ENCODE assay signal across 9 cellular contexts in the genomic region with DNA sequence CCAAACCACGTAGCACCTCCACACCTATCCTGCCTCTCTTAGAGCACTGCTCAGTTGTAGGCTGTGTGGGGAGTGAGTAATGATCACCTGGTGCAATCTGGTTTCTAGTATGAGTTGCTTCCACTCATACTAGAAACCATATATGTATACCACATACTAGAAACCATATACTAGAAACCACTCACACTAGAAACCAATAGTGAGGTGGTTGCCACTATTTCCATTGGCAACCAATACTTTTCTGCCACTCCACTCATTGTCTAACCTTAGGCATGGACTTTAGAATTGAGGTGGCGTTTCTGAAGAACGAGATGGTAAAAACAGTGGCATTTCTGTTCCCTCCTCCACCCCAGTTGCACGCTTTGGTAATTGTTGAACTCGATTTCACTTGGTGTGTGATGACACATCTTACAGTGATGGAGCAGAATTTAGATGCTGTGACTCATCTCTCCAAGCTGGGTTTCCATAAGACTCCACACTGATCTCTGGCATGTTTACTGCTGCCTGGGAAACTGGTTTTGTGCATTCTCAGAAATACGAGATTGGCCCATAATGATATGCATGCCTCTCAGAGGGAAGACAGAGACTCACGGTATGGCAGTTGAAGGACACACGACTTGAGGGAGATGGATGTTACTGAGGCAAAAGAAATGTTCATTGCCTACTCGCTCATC.
DNase-seq lines count a peak whose midpoint lies in the region; ATAC-seq and TF ChIP-seq lines count a peak whose summit lies in the region.
"Had no signal": no experiment of that assay in that cellular context is flagged by ENCODE, and none has a peak within 500 bp of the region (broad histone marks: within the 10 kb centered on the region; RNA-seq: fewer than 3 reads in every experiment).

No MANE protein-coding gene starts in this region.

- no peak overlapping the region for H3K4me3 ChIP-seq in MM.1S (ENCODE audit: low read length)
- H3K4me3 ChIP-seq: BLaER1 had no signal

- no peaks in the 10 kb centered on the region for H3K36me3 Mint-ChIP-seq in activated CD4-positive, alpha-beta T cell treated with anti-CD3 and anti-CD28 coated beads for 36 hours (ENCODE audit: low read depth)

- H3K36me3 ChIP-seq in MM.1S (replicated peaks; ENCODE audit: insufficient read depth, low read length), result no peaks in the 10 kb centered on the region
- H3K36me3 ChIP-seq: BLaER1 had no signal

- no peaks in the 10 kb centered on the region for H4K20me1 ChIP-seq in MM.1S (ENCODE audit: insufficient read depth, low read length)
- H4K20me1 ChIP-seq: BLaER1 had no signal

- no peak overlapping the region for H3K4me3 Mint-ChIP-seq in activated CD4-positive, alpha-beta T cell treated with anti-CD3 and anti-CD28 coated beads for 36 hours

- DNase-seq in activated CD4-positive, alpha-beta T cell treated with anti-CD3 and anti-CD28 coated beads for 36 hours, result peak; percentile 51
- no peak for DNase-seq in activated CD4-positive, alpha-beta T cell treated with anti-CD3 and anti-CD28 coated beads for 4 hours
- DNase-seq in NOMO-1 (lab: John Stamatoyannopoulos, UW; ENCODE audit: unreplicated experiment in 2 of 2) (peak; percentile 9 to 46), hepatic stellate cell (ENCODE audit: low spot score) (peak; percentile 88), Right ventricle myocardium superior (no peak), MM.1S (no peak), 8988T (no peak)

- no peaks in the 10 kb centered on the region for H3K79me2 ChIP-seq in MM.1S (ENCODE audit: low read length)

- no peak for TF ChIP-seq CTCF in MM.1S (IDR thresholded peaks at IDR 0.05; ENCODE audit: low read length)

- H3K9me3 Mint-ChIP-seq in activated CD4-positive, alpha-beta T cell treated with anti-CD3 and anti-CD28 coated beads for 36 hours (ENCODE audit: low read depth), result peaks cover 3% of the 10 kb centered on the region

- H3K9me2 ChIP-seq in MM.1S (replicated peaks; ENCODE audit: insufficient read depth, low read length), result no peaks in the 10 kb centered on the region

- H3F3A ChIP-seq in MM.1S (ENCODE audit: insufficient read depth, low read length), result no peaks in the 10 kb centered on the region

- peaks cover 10% of the 10 kb centered on the region for H3K27me3 Mint-ChIP-seq in activated CD4-positive, alpha-beta T cell treated with anti-CD3 and anti-CD28 coated beads for 36 hours

- H3K4me1 Mint-ChIP-seq in activated CD4-positive, alpha-beta T cell treated with anti-CD3 and anti-CD28 coated beads for 36 hours, result peaks cover 6% of the 10 kb centered on the region

- no peaks in the 10 kb centered on the region for H3K4me1 ChIP-seq in MM.1S (ENCODE audit: low read length)

- intact Hi-C loops in activated CD4-positive, alpha-beta T cell treated with anti-CD3 and anti-CD28 coated beads for 36 hours (cut with DNase I, micrococcal nuclease), result no loop called here
- intact Hi-C loops in Right ventricle myocardium superior (cut with DNase I), result no loop called here

- POLR2A ChIA-PET in activated CD4-positive, alpha-beta T cell treated with anti-CD3 and anti-CD28 coated beads for 36 hours (lab: Charles Lee), result interaction anchor here (0.6 kb wide), 1 partner anchor 1608 kb away, joined by 4 read pairs; no protein-coding TSS in a partner anchor

- no peaks in the 10 kb centered on the region for H3K9me3 ChIP-seq in MM.1S (replicated peaks; ENCODE audit: insufficient read depth, low read length)
- H3K9me3 ChIP-seq: BLaER1 had no signal

- no peak overlapping the region for H3K9ac ChIP-seq in MM.1S (ENCODE audit: low read length)
- H3K9ac ChIP-seq: BLaER1 had no signal

- no peak overlapping the region for H2AFZ ChIP-seq in MM.1S (ENCODE audit: low read length)

- H3K27ac ChIP-seq in MM.1S (ENCODE audit: low read length), result no peak overlapping the region
- H3K27ac ChIP-seq: BLaER1 had no signal

- no peaks in the 10 kb centered on the region for H3K27me3 ChIP-seq in MM.1S (replicated peaks; ENCODE audit: insufficient read depth, low read length)
- H3K27me3 ChIP-seq: BLaER1 had no signal

- peak; percentile 92 for ATAC-seq in activated CD4-positive, alpha-beta T cell treated with anti-CD3 and anti-CD28 coated beads for 36 hours
- ATAC-seq in HG02588 (IDR thresholded peaks at IDR 0.05; ENCODE audit: unreplicated experiment) (peak; percentile 97), Right ventricle myocardium superior (ENCODE audit: poor library complexity) (no peak)

- CTCF ChIA-PET in activated CD4-positive, alpha-beta T cell treated with anti-CD3 and anti-CD28 coated beads for 36 hours (lab: Charles Lee), result no interaction called here

- H3K4me2 ChIP-seq in MM.1S (ENCODE audit: low read depth, low read length), result no peak overlapping the region
- H3K4me2 ChIP-seq: BLaER1 had no signal

- H3K27ac Mint-ChIP-seq in activated CD4-positive, alpha-beta T cell treated with anti-CD3 and anti-CD28 coated beads for 36 hours, result peak overlapping the region; percentile 22

Comparison
In these comparisons a context has a peak if more than half of its experiments do, and no peak if none do; other contexts are left out.
1. DNase-seq: peak in activated CD4-positive, alpha-beta T cell treated with anti-CD3 and anti-CD28 coated beads for 36 hours (single experiment), NOMO-1 (2 of 2) and hepatic stellate cell (single experiment); none in activated CD4-positive, alpha-beta T cell treated with anti-CD3 and anti-CD28 coated beads for 4 hours (0 of 2), Right ventricle myocardium superior (single experiment), MM.1S (single experiment) and 8988T (single experiment).